23 cellular contexts compared by ENCODE assay signal in the genomic region with DNA sequence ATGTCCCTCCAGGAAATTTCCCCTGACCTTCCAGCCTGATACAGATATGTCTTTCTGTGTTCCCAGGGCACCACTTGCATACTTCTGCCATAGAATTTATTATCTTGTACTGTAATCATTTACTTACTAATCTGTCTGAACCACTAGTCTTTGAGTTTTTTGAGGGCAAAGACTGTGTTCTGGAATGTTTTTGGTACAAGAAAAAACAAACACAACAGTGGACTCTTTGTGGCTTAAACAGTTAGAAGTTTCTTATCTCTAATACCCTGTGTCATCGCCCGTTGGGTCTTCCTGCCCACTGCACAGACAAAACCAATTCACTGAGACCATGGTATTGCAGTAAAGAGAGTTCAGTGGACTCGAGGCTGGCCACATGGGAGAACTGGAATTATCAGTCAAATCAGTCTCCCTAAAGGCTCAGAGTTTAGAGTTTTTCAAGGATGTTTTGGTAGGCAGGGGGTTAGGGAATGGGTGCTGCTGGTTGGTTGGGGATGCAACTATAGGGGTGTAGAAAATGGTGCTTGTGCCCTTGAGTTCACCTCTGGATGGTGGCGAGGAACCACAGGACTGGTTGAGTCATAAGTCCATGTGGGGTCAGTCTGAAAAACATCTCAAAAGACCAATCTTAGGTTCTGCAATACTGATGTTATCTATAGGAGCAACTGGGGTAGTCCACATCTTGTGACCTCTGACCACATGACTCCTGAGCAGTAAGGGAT. TPM values are rescaled to one million over a fixed set of nuclear protein-coding genes. Genes with fewer than 3 reads are reported as not detected.
DNase-seq lines count a peak whose midpoint lies in the region; ATAC-seq and TF ChIP-seq lines count a peak whose summit lies in the region.
"Had no signal": no experiment of that assay in that cellular context is flagged by ENCODE, and none has a peak within 500 bp of the region (broad histone marks: within the 10 kb centered on the region; RNA-seq: fewer than 3 reads in every experiment).

No MANE protein-coding gene starts in this region.

- no peak overlapping the region for H4K8ac ChIP-seq in IMR-90 (ENCODE audit: low read depth in 2 of 2, low read length in 2 of 2)

- H2AK5ac ChIP-seq in IMR-90 (ENCODE audit: low read depth, low read length): no peak overlapping the region

- H2BK5ac ChIP-seq in IMR-90 (ENCODE audit: low read depth, low read length, poor library complexity, severe bottlenecking): no peak overlapping the region

- no peak overlapping the region for H3K56ac ChIP-seq in IMR-90 (ENCODE audit: extremely low read depth, insufficient read depth, low read length)

- peaks cover 66 to 85% of the 10 kb centered on the region in 2 experiments for H3K79me1 ChIP-seq in IMR-90 (ENCODE audit: low read depth in 1 of 2, low read length in 2 of 2)

- no peak overlapping the region for H2BK15ac ChIP-seq in IMR-90 (ENCODE audit: low read depth, low read length)

- H3K79me2 ChIP-seq in parathyroid adenoma: peaks cover 72% of the 10 kb centered on the region

- POLR2A ChIA-PET in IMR-90 (lab: Charles Lee; ENCODE audit: unreplicated experiment): interaction anchor here (0.6 kb wide), 1 partner anchor 37 kb away, joined by 3 read pairs; no protein-coding TSS in a partner anchor

- no peak overlapping the region for H3K4me3 ChIP-seq in IMR-90 (ENCODE audit: insufficient read depth, low read depth, low read length)
- no peak overlapping the region for H3K4me3 ChIP-seq in choroid plexus epithelial cell (ENCODE audit: low read depth, low read length)
- no peak overlapping the region for H3K4me3 ChIP-seq in parathyroid adenoma (ENCODE audit: low read depth, low read length)
- H3K4me3 ChIP-seq: left ventricle myocardium inferior, MG63, pancreas, SK-N-MC, tibial artery had no signal

- H3K27ac ChIP-seq in IMR-90 (ENCODE audit: insufficient read depth, low read length): no peak overlapping the region
- peak overlapping the region; percentile 92 for H3K27ac ChIP-seq in parathyroid adenoma
- H3K27ac ChIP-seq: left ventricle myocardium inferior, pancreas, SK-N-MC, tibial artery, WERI-Rb-1 had no signal

- dilution Hi-C loops in IMR-90 (cut with HindIII; ENCODE audit: low sequenced_read_pairs, unreplicated experiment): no loop called here

- in situ Hi-C loops in IMR-90 (cut with MboI; ENCODE audit: low sequenced_read_pairs): no loop called here

- H3K4me1 ChIP-seq in IMR-90 (ENCODE audit: control insufficient read depth, insufficient read depth, low read length) (0 out of 2 replicates have a peak, but pooled peaks cover 2% of the 10 kb centered on the region), parathyroid adenoma (peaks cover 74% of the 10 kb centered on the region)
- H3K4me1 ChIP-seq: tibial artery had no signal

- H3K27me3 ChIP-seq in IMR-90 (ENCODE audit: control insufficient read depth, insufficient read depth, low read length) (no peaks in the 10 kb centered on the region), parathyroid adenoma (ENCODE audit: control insufficient read depth, insufficient read depth, low read length) (no peaks in the 10 kb centered on the region)
- H3K27me3 ChIP-seq: MG63, pancreas, tibial artery had no signal

- H3K9ac ChIP-seq in IMR-90 (ENCODE audit: low read depth, low read length): no peak overlapping the region
- H3K9ac ChIP-seq in parathyroid adenoma: no peak overlapping the region

- no peak overlapping the region for H3K18ac ChIP-seq in IMR-90 (ENCODE audit: low read depth, low read length)

- no peak overlapping the region for H2AFZ ChIP-seq in IMR-90 (replicated peaks; ENCODE audit: low read length, poor library complexity)
- H2AFZ ChIP-seq in parathyroid adenoma: no peak overlapping the region

- peaks cover 47% of the 10 kb centered on the region for H4K20me1 ChIP-seq in IMR-90 (ENCODE audit: insufficient read depth, low read length)

- no peak overlapping the region for H2BK120ac ChIP-seq in IMR-90 (ENCODE audit: low read depth, low read length)

- H2AK9ac ChIP-seq in IMR-90 (replicated peaks; ENCODE audit: low read depth, low read length, poor library complexity): no peak overlapping the region

- CTCF ChIA-PET in IMR-90 (lab: Yijun Ruan, JAX): interaction anchor here (0.7 kb wide), 1 partner anchor 11 kb away, joined by 4 read pairs; no protein-coding TSS in a partner anchor

- H3K23ac ChIP-seq in IMR-90 (ENCODE audit: low read depth, low read length): no peak overlapping the region

- ATAC-seq in IMR-90 (ENCODE audit: low read depth) (peak; percentile 37), GM21360 (IDR thresholded peaks at IDR 0.05; ENCODE audit: unreplicated experiment) (no peak), left ventricle myocardium superior (no peak)
- ATAC-seq: pancreas; right cardiac atrium; stimulated activated naive CD8-positive, alpha-beta T cell treated with anti-CD3 and anti-CD28 coated beads, Interleukin-15, amount 100 ng/mL, for 72 hours; T-helper 17 cell had no signal

- no peak for TF ChIP-seq POLR2A in IMR-90 (IDR thresholded peaks at IDR 0.05; ENCODE audit: low read depth, low read length)

- TF ChIP-seq CTCF in IMR-90 (conservative IDR thresholded peaks at IDR 0.05; ENCODE audit: low read depth, low read length) (no peak), choroid plexus epithelial cell (conservative IDR thresholded peaks at IDR 0.05; ENCODE audit: low read depth, low read length) (no peak), parathyroid adenoma (IDR thresholded peaks at IDR 0.05) (no peak)

- no peak overlapping the region for H3K4ac ChIP-seq in IMR-90 (ENCODE audit: low read depth, low read length)

- intact Hi-C loops in IMR-90 (cut with micrococcal nuclease) (no loop called here), left ventricle myocardium superior (cut with micrococcal nuclease) (no loop called here)

- peaks cover 10% of the 10 kb centered on the region for H3K9me1 ChIP-seq in IMR-90 (ENCODE audit: insufficient read depth, low read length)

- H3K36me3 ChIP-seq in IMR-90 (ENCODE audit: control insufficient read depth, insufficient read depth, low read length): peaks cover 4% of the 10 kb centered on the region; the same call in 1 of the 2 replicates
- H3K36me3 ChIP-seq in parathyroid adenoma (ENCODE audit: control insufficient read depth, insufficient read depth, low read length): no peaks in the 10 kb centered on the region
- H3K36me3 ChIP-seq: pancreas, tibial artery, WERI-Rb-1 had no signal

- no TSS peak for BruUV-seq in IMR-90 (replicated peaks; lab: Mats Ljungman, UMichigan)

- no peak for TF ChIP-seq RAD21 in IMR-90 (IDR thresholded peaks at IDR 0.05; ENCODE audit: low read length)

- no peak overlapping the region for H3K14ac ChIP-seq in IMR-90 (replicated peaks; ENCODE audit: low read depth, low read length)

- no peak overlapping the region for H4K91ac ChIP-seq in IMR-90 (ENCODE audit: insufficient read depth, low read depth, low read length)

- H2BK20ac ChIP-seq in IMR-90 (ENCODE audit: low read depth, low read length): no peak overlapping the region

- WGBS in IMR-90 (ENCODE audit: extremely low coverage in 2 of 2, insufficient read length in 1 of 2), 2 experiments: 70% methylated on average over 2 of the region's 4 CpGs; no CpG with 5 or more reads in 1 of the 2 experiments

- no peak overlapping the region for H3K4me2 ChIP-seq in IMR-90 (ENCODE audit: low read depth, low read length)
- peak overlapping the region; percentile 25 for H3K4me2 ChIP-seq in parathyroid adenoma (ENCODE audit: low read length)

- DNase-seq in IMR-90: no peak
- DNase-seq in RPMI7951 (ENCODE audit: low read depth): peak; percentile 72
- peak; percentile 46 for DNase-seq in choroid plexus epithelial cell (ENCODE audit: low read depth)
- DNase-seq in NCI-H1105 (lab: John Stamatoyannopoulos, UW): no peak
- no peak for DNase-seq in DMS53 (lab: John Stamatoyannopoulos, UW)
- DNase-seq in left ventricle myocardium superior: no peak
- DNase-seq: activated naive CD8-positive, alpha-beta T cell treated with anti-CD3 and anti-CD28 coated beads, Interleukin-2, amount 10 ng/mL, durations not matched to agents 7 days and 5 days; C1 segment of cervical spinal cord; cerebellar nuclear complex; left ventricle myocardium inferior; MG63; midbrain; NCI-H187; NCI-H69; pancreas; right cardiac atrium; stimulated activated naive CD8-positive, alpha-beta T cell treated with anti-CD3 and anti-CD28 coated beads, Interleukin-15, amount 100 ng/mL, for 72 hours; T-helper 17 cell; tibial artery; WERI-Rb-1 had no signal

- peaks cover 4% of the 10 kb centered on the region; the same call in 1 of the 2 replicates for H3K9me3 ChIP-seq in IMR-90 (ENCODE audit: control insufficient read depth, insufficient read depth, low read length)
- H3K9me3 ChIP-seq in parathyroid adenoma (ENCODE audit: control insufficient read depth, low read length): no peaks in the 10 kb centered on the region
- H3K9me3 ChIP-seq: left ventricle myocardium inferior, MG63, pancreas, tibial artery had no signal

- H4K5ac ChIP-seq in IMR-90 (ENCODE audit: low read depth, low read length): no peak overlapping the region

TF ChIP-seq in IMR-90, 13 proteins besides CTCF, POLR2A, EP300 and RAD21 (continues in another document):
- no peak for TF ChIP-seq SMC3 (IDR thresholded peaks at IDR 0.05; ENCODE audit: low read depth, low read length)
- TF ChIP-seq, protein P1, sequence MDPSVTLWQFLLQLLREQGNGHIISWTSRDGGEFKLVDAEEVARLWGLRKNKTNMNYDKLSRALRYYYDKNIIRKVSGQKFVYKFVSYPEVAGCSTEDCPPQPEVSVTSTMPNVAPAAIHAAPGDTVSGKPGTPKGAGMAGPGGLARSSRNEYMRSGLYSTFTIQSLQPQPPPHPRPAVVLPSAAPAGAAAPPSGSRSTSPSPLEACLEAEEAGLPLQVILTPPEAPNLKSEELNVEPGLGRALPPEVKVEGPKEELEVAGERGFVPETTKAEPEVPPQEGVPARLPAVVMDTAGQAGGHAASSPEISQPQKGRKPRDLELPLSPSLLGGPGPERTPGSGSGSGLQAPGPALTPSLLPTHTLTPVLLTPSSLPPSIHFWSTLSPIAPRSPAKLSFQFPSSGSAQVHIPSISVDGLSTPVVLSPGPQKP (IDR thresholded peaks at IDR 0.05; ENCODE audit: borderline replicate concordance, low read depth, low read length): no peak
- no peak for TF ChIP-seq RFX5 (IDR thresholded peaks at IDR 0.05; ENCODE audit: low read depth, low read length)
- no peak for TF ChIP-seq CHD1 (IDR thresholded peaks at IDR 0.05; ENCODE audit: low read depth, low read length)
- TF ChIP-seq FOS (IDR thresholded peaks at IDR 0.05; ENCODE audit: low read depth, low read length): no peak

RNA-seq across cellular contexts. Expression of a gene that starts 20.3 kb away (rescaled TPM):
- total RNA-seq in IMR-90 (2012; rRNA removed): 53.6 and 75.3 TPM in 2 replicates
- 38.0 and 54.7 TPM in 2 replicates for polyA plus RNA-seq in IMR-90 (2012; rRNA removed)
- 14.8 and 19.0 TPM in 2 replicates for polyA plus RNA-seq in IMR-90 (2012; cell fraction: cytosol; rRNA removed)
- 4.3 and 18.5 TPM in 2 replicates for polyA plus RNA-seq in IMR-90 (2012; cell fraction: nucleus; rRNA removed; ENCODE audit: low replicate concordance)
- total RNA-seq in RPMI7951 (2014; rRNA removed; shearing (Covaris generic)): 88.4 and 107 TPM in 2 replicates
- total RNA-seq in left ventricle myocardium superior: 52.6 TPM

RNA-seq across cellular contexts. Expression of a gene that starts 49.7 kb away (rescaled TPM):
- total RNA-seq in IMR-90 (2012; rRNA removed) (16.4 and 17.7 TPM in 2 replicates), left ventricle myocardium superior (22.9 TPM)
- polyA plus RNA-seq in IMR-90 (2012; rRNA removed): 25.2 and 26.1 TPM in 2 replicates
- 21.9 and 30.3 TPM in 2 replicates for polyA plus RNA-seq in IMR-90 (2012; cell fraction: cytosol; rRNA removed)
- 8.1 and 11.7 TPM in 2 replicates for polyA plus RNA-seq in IMR-90 (2012; cell fraction: nucleus; rRNA removed; ENCODE audit: low replicate concordance)
- total RNA-seq in RPMI7951 (2014; rRNA removed; shearing (Covaris generic)): 34.5 and 36.4 TPM in 2 replicates

Comparison
In these comparisons a context has a peak if more than half of its experiments do, and no peak if none do; other contexts are left out.
1. DNase-seq: peak in RPMI7951 (single experiment) and choroid plexus epithelial cell (single experiment); none in IMR-90 (single experiment), NCI-H1105 (single experiment), DMS53 (single experiment) and left ventricle myocardium superior (single experiment).